In the genomic region with DNA sequence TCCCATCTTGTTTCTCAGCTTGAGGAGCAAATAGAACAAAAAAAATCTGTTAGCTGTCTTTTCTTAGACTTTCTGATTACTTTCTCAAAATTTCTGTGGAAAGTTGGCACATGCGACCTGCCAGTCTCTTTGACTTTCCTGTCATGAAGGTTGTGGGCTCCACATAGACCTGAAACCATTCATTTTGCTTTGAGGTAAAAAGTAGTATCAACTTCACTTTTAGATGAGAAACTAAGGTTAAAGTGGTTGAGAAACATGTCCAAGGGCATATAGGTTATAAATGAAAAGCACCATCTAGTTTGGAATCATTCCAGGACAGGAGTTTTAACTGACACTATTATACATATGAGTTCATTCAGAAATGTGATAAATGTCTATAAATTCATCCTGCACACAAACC, we compare ENCODE assay signal across 13 cellular contexts. TPM values are rescaled to one million over a fixed set of nuclear protein-coding genes. Genes with fewer than 3 reads are reported as not detected.
DNase-seq lines count a peak whose midpoint lies in the region; ATAC-seq lines count a peak whose summit lies in the region.
"Had no signal": no experiment of that assay in that cellular context is flagged by ENCODE, and none has a peak within 500 bp of the region (broad histone marks: within the 10 kb centered on the region; RNA-seq: fewer than 3 reads in every experiment).

No MANE protein-coding gene starts in this region.

- CTCF ChIA-PET in activated CD4-positive, alpha-beta T cell treated with anti-CD3 and anti-CD28 coated beads, Interleukin-2, amount 10 ng/mL, durations not matched to agents 7 days and 5 days (lab: Charles Lee) = interaction anchor here (1.1 to 1.9 kb wide), 5 partner anchors 14 to 49 kb away, joined by 3 to 4 read pairs (median 3); no protein-coding TSS in a partner anchor

- peaks cover 49% of the 10 kb centered on the region for H3K4me1 Mint-ChIP-seq in activated CD4-positive, alpha-beta T cell treated with anti-CD3 and anti-CD28 coated beads, Interleukin-2, amount 10 ng/mL, durations not matched to agents 7 days and 5 days
- peaks cover 33% of the 10 kb centered on the region for H3K4me1 Mint-ChIP-seq in dendritic cell treated with granulocyte-macrophage colony-stimulating factor and Interleukin-4, amounts not matched to agents 40 ng/mL and 50 ng/mL, for 4 days (ENCODE audit: low read depth)

- peak overlapping the region; percentile 31 for H3K27ac Mint-ChIP-seq in activated CD4-positive, alpha-beta T cell treated with anti-CD3 and anti-CD28 coated beads, Interleukin-2, amount 10 ng/mL, durations not matched to agents 7 days and 5 days
- peak overlapping the region; percentile 83 for H3K27ac Mint-ChIP-seq in dendritic cell treated with granulocyte-macrophage colony-stimulating factor and Interleukin-4, amounts not matched to agents 40 ng/mL and 50 ng/mL, for 4 days

- H3K36me3 Mint-ChIP-seq in activated CD4-positive, alpha-beta T cell treated with anti-CD3 and anti-CD28 coated beads, Interleukin-2, amount 10 ng/mL, durations not matched to agents 7 days and 5 days (ENCODE audit: low read depth) = peaks cover 58% of the 10 kb centered on the region
- H3K36me3 Mint-ChIP-seq in dendritic cell treated with granulocyte-macrophage colony-stimulating factor and Interleukin-4, amounts not matched to agents 40 ng/mL and 50 ng/mL, for 4 days (ENCODE audit: low read depth) = peaks cover 77% of the 10 kb centered on the region

- POLR2A ChIA-PET in activated CD4-positive, alpha-beta T cell treated with anti-CD3 and anti-CD28 coated beads, Interleukin-2, amount 10 ng/mL, durations not matched to agents 7 days and 5 days (lab: Charles Lee) = interaction anchor here (1.1 kb wide), 1 partner anchor 41 kb away, joined by 3 read pairs; no protein-coding TSS in a partner anchor

- peak; percentile 57 for ATAC-seq in GM21390 (IDR thresholded peaks at IDR 0.05; ENCODE audit: unreplicated experiment)
- peak; percentile 38 for ATAC-seq in HG03280 (IDR thresholded peaks at IDR 0.05; ENCODE audit: unreplicated experiment)
- ATAC-seq: psoas muscle, T-cell had no signal

- H3K4me3 Mint-ChIP-seq in activated CD4-positive, alpha-beta T cell treated with anti-CD3 and anti-CD28 coated beads, Interleukin-2, amount 10 ng/mL, durations not matched to agents 7 days and 5 days = no peak overlapping the region
- H3K4me3 Mint-ChIP-seq in dendritic cell treated with granulocyte-macrophage colony-stimulating factor and Interleukin-4, amounts not matched to agents 40 ng/mL and 50 ng/mL, for 4 days = no peak overlapping the region
- H3K4me3 Mint-ChIP-seq: T-cell had no signal

- no peak for DNase-seq in activated CD4-positive, alpha-beta T cell treated with anti-CD3 and anti-CD28 coated beads, Interleukin-2, amount 10 ng/mL, durations not matched to agents 7 days and 5 days
- DNase-seq in activated CD4-positive, alpha-beta T cell treated with anti-CD3 and anti-CD28 coated beads for 4 hours = no peak
- DNase-seq in NCI-H1436 (lab: John Stamatoyannopoulos, UW) (no peak), MV-4-11 (lab: John Stamatoyannopoulos, UW) (no peak), DMS153 treated with DMSO at 0.1 percent for 48 hours (lab: John Stamatoyannopoulos, UW; ENCODE audit: unreplicated experiment) (no peak)
- DNase-seq: DMS153, hypothalamus, NCI-H187, psoas muscle, T-cell had no signal

- H3K27me3 Mint-ChIP-seq in activated CD4-positive, alpha-beta T cell treated with anti-CD3 and anti-CD28 coated beads, Interleukin-2, amount 10 ng/mL, durations not matched to agents 7 days and 5 days = no peaks in the 10 kb centered on the region
- no peaks in the 10 kb centered on the region for H3K27me3 Mint-ChIP-seq in dendritic cell treated with granulocyte-macrophage colony-stimulating factor and Interleukin-4, amounts not matched to agents 40 ng/mL and 50 ng/mL, for 4 days
- H3K27me3 Mint-ChIP-seq: T-cell had no signal

- intact Hi-C loops in dendritic cell treated with granulocyte-macrophage colony-stimulating factor and Interleukin-4, amounts not matched to agents 40 ng/mL and 50 ng/mL, for 4 days (cut with micrococcal nuclease) = no loop called here

- H3K9me3 Mint-ChIP-seq in activated CD4-positive, alpha-beta T cell treated with anti-CD3 and anti-CD28 coated beads, Interleukin-2, amount 10 ng/mL, durations not matched to agents 7 days and 5 days = peaks cover 21% of the 10 kb centered on the region
- no peaks in the 10 kb centered on the region for H3K9me3 Mint-ChIP-seq in dendritic cell treated with granulocyte-macrophage colony-stimulating factor and Interleukin-4, amounts not matched to agents 40 ng/mL and 50 ng/mL, for 4 days

RNA-seq across cellular contexts. Expression of gene ST8SIA4, which starts 42.7 kb away (rescaled TPM):
- 10 to 100 TPM; 35.5 to 36.1 TPM for total RNA-seq in activated CD4-positive, alpha-beta T cell treated with anti-CD3 and anti-CD28 coated beads, Interleukin-2, amount 10 ng/mL, durations not matched to agents 7 days and 5 days
